7 cellular contexts compared by ENCODE assay signal in genomic region chr7:135475521-135475920, GRCh38.
"Had no signal": no experiment of that assay in that cellular context is flagged by ENCODE, and none has a peak within 500 bp of the region (broad histone marks: within the 10 kb centered on the region; RNA-seq: fewer than 3 reads in every experiment).

No MANE protein-coding gene starts in this region.

- H3K4me3 Mint-ChIP-seq: IgD-negative memory B cell had no signal

- H3K4me3 ChIP-seq: GM23248, HAP-1 had no signal

- H3K27ac Mint-ChIP-seq: IgD-negative memory B cell had no signal

- H3K27ac ChIP-seq: GM23248 had no signal

- DNase-seq: GM23248, GOT3, H7 had no signal

- H3K9me3 ChIP-seq: HAP-1 had no signal

- ATAC-seq: HCT116, HepG2 had no signal

- H3K27me3 Mint-ChIP-seq: IgD-negative memory B cell had no signal

- H3K9me3 Mint-ChIP-seq: IgD-negative memory B cell had no signal

- H3K36me3 ChIP-seq: HAP-1 had no signal
